ENCODE assay signal across 8 cellular contexts in genomic region chr1:202805886-202806511, GRCh38. TPM values are rescaled to one million over a fixed set of nuclear protein-coding genes. Genes with fewer than 3 reads are reported as not detected.
DNase-seq lines count a peak whose midpoint lies in the region; ATAC-seq and TF ChIP-seq lines count a peak whose summit lies in the region.

No MANE protein-coding gene starts in this region.

- TF ChIP-seq POLR2A in spleen (IDR thresholded peaks at IDR 0.05) = no peak

- peaks cover 66% of the 10 kb centered on the region for H3K4me1 Mint-ChIP-seq in activated CD8-positive, alpha-beta T cell treated with anti-CD3 and anti-CD28 coated beads, Interleukin-2, amount 10 ng/mL, durations not matched to agents 7 days and 5 days (ENCODE audit: low read depth)

- POLR2A ChIA-PET in activated CD8-positive, alpha-beta T cell treated with anti-CD3 and anti-CD28 coated beads, Interleukin-2, amount 10 ng/mL, durations not matched to agents 7 days and 5 days (lab: Charles Lee) = interaction anchor here (1.0 to 1.8 kb wide), 3 partner anchors 14 to 201 kb away, joined by 3 to 4 read pairs (median 3); partner anchors contain the start of gene TMEM183A
- POLR2A ChIA-PET in HEK293T (lab: Yijun Ruan, JAX) = interaction anchor here (0.6 kb wide), 1 partner anchor 201 kb away, joined by 3 read pairs; the partner anchor contains the start of gene TMEM183A

- peak; percentile 8 for ATAC-seq in activated CD8-positive, alpha-beta T cell treated with anti-CD3 and anti-CD28 coated beads, Interleukin-2, amount 10 ng/mL, durations not matched to agents 7 days and 5 days
- ATAC-seq in right cardiac atrium = no peak
- ATAC-seq in GM18498 (IDR thresholded peaks at IDR 0.05; ENCODE audit: unreplicated experiment) = no peak

- peak overlapping the region; percentile 63 for H3K4me3 ChIP-seq in right cardiac atrium (ENCODE audit: low read length)
- H3K4me3 ChIP-seq in spleen = peak overlapping the region; percentile 70 to 99 (median 95)

- peaks cover 11% of the 10 kb centered on the region for H3K36me3 Mint-ChIP-seq in activated CD8-positive, alpha-beta T cell treated with anti-CD3 and anti-CD28 coated beads, Interleukin-2, amount 10 ng/mL, durations not matched to agents 7 days and 5 days (ENCODE audit: low read depth)

- H3K4me1 ChIP-seq in right cardiac atrium (ENCODE audit: control insufficient read depth, insufficient read depth, low read length) (no peaks in the 10 kb centered on the region), spleen (peaks cover 5 to 79% (median 53%) of the 10 kb centered on the region in 6 donors)

- H3K4me3 Mint-ChIP-seq in activated CD8-positive, alpha-beta T cell treated with anti-CD3 and anti-CD28 coated beads, Interleukin-2, amount 10 ng/mL, durations not matched to agents 7 days and 5 days = peak overlapping the region; percentile 74

- H3K27me3 ChIP-seq in right cardiac atrium (ENCODE audit: control insufficient read depth, insufficient read depth) (no peaks in the 10 kb centered on the region), spleen (replicated peaks in 1 of 7) (no peaks in the 10 kb centered on the region)

- TF ChIP-seq CTCF in spleen (IDR thresholded peaks at IDR 0.05 in 8 of 11, conservative IDR thresholded peaks at IDR 0.05 in 3 of 11) = no peak

- peak overlapping the region; percentile 88 for H3K27ac Mint-ChIP-seq in activated CD8-positive, alpha-beta T cell treated with anti-CD3 and anti-CD28 coated beads, Interleukin-2, amount 10 ng/mL, durations not matched to agents 7 days and 5 days

- H3K27me3 Mint-ChIP-seq in activated CD8-positive, alpha-beta T cell treated with anti-CD3 and anti-CD28 coated beads, Interleukin-2, amount 10 ng/mL, durations not matched to agents 7 days and 5 days (ENCODE audit: low read depth) = peaks cover 7% of the 10 kb centered on the region

- WGBS in right cardiac atrium = 44% methylated on average over 3 of the region's 3 CpGs
- 28 to 39% (median 29%) methylated on average over 3 of the region's 3 CpGs for WGBS in spleen, 5 donors

- H3K36me3 ChIP-seq in spleen = no peaks in the 10 kb centered on the region

- no peaks in the 10 kb centered on the region for H3K9me3 Mint-ChIP-seq in activated CD8-positive, alpha-beta T cell treated with anti-CD3 and anti-CD28 coated beads, Interleukin-2, amount 10 ng/mL, durations not matched to agents 7 days and 5 days (ENCODE audit: insufficient read depth)

- intact Hi-C loops in right cardiac atrium (cut with DNase I) (no loop called here), spleen (cut with DNase I; ENCODE audit: low total_unique reads) (loop anchor here (10.0 kb wide), 1 partner anchor 199 kb away; the partner anchor contains the start of gene TMEM183A)

- DNase-seq in stimulated activated naive CD4-positive, alpha-beta T cell treated with Interleukin-2 at 50 U/mL for 16 hours (lab: John Stamatoyannopoulos, UW) = peak; percentile 6
- no peak for DNase-seq in stimulated activated naive CD4-positive, alpha-beta T cell (lab: John Stamatoyannopoulos, UW)
- no peak for DNase-seq in activated CD8-positive, alpha-beta T cell treated with anti-CD3 and anti-CD28 coated beads, Interleukin-2, amount 10 ng/mL, durations not matched to agents 7 days and 5 days
- DNase-seq in right cardiac atrium (no peak), spleen (no peak), HEK293T (ENCODE audit: extremely low spot score) (no peak), DMS53 treated with DMSO at 0.1 percent for 48 hours (lab: John Stamatoyannopoulos, UW; ENCODE audit: unreplicated experiment) (no peak)

- H3K9me3 ChIP-seq in right cardiac atrium (ENCODE audit: control insufficient read depth, low read length) = no peaks in the 10 kb centered on the region
- no peaks in the 10 kb centered on the region for H3K9me3 ChIP-seq in spleen

- H3K27ac ChIP-seq in right cardiac atrium (ENCODE audit: low read length) (no peak overlapping the region), spleen (peak overlapping the region; percentile 16 to 93 (median 90))

- CTCF ChIA-PET in activated CD8-positive, alpha-beta T cell treated with anti-CD3 and anti-CD28 coated beads, Interleukin-2, amount 10 ng/mL, durations not matched to agents 7 days and 5 days (lab: Charles Lee) = no interaction called here
- CTCF ChIA-PET in HEK293T (lab: Yijun Ruan, JAX) = no interaction called here

TF ChIP-seq in HEK293T, 16 proteins besides CTCF, POLR2A, EP300 and RAD21:
- no peak for TF ChIP-seq ARNT (IDR thresholded peaks at IDR 0.05)
- TF ChIP-seq TARDBP (IDR thresholded peaks at IDR 0.05) = no peak
- no peak for TF ChIP-seq ZNF384 (IDR thresholded peaks at IDR 0.05)
- no peak for TF ChIP-seq PKNOX1 (IDR thresholded peaks at IDR 0.05)
- no peak for TF ChIP-seq FOXK2 (IDR thresholded peaks at IDR 0.05)
- no peak for TF ChIP-seq LEF1 (IDR thresholded peaks at IDR 0.05; ENCODE audit: borderline replicate concordance)
- TF ChIP-seq FOXA1 (IDR thresholded peaks at IDR 0.05) = no peak
- no peak for TF ChIP-seq FOXM1 (IDR thresholded peaks at IDR 0.05; ENCODE audit: borderline replicate concordance)
- TF ChIP-seq CTBP1 (IDR thresholded peaks at IDR 0.05; ENCODE audit: borderline replicate concordance) = no peak
- TF ChIP-seq NFRKB (IDR thresholded peaks at IDR 0.05) = no peak
- TF ChIP-seq SP1 (IDR thresholded peaks at IDR 0.05) = no peak
- TF ChIP-seq SUZ12 (IDR thresholded peaks at IDR 0.05) = no peak
- no peak for TF ChIP-seq BHLHE40 (IDR thresholded peaks at IDR 0.05; ENCODE audit: borderline replicate concordance)
- TF ChIP-seq HDGF (IDR thresholded peaks at IDR 0.05; ENCODE audit: borderline replicate concordance) = no peak
- TF ChIP-seq L3MBTL2 (conservative IDR thresholded peaks at IDR 0.05) = no peak
- no peak for TF ChIP-seq ELF4 (IDR thresholded peaks at IDR 0.05)

RNA-seq across cellular contexts. Expression of gene KDM5B, which starts 2.2 kb away (rescaled TPM):
- 10 to 100 TPM; 47.6 to 52.2 TPM for total RNA-seq in activated CD8-positive, alpha-beta T cell treated with anti-CD3 and anti-CD28 coated beads, Interleukin-2, amount 10 ng/mL, durations not matched to agents 7 days and 5 days
- 10 to 100 TPM; 18.4 to 22.0 (median 19.1) TPM for total RNA-seq in right cardiac atrium
- 7.4 TPM for polyA plus RNA-seq in right cardiac atrium
- total RNA-seq in spleen = 10 to 100 TPM; 45.4 to 71.9 (median 59.4) TPM
- 1 to 10 TPM; 7.7 to 8.9 (median 8.4) TPM for polyA plus RNA-seq in spleen

RNA-seq across cellular contexts. Expression of gene PCAT6, which starts 4.8 kb away (rescaled TPM):
- total RNA-seq in activated CD8-positive, alpha-beta T cell treated with anti-CD3 and anti-CD28 coated beads, Interleukin-2, amount 10 ng/mL, durations not matched to agents 7 days and 5 days = under 1 TPM in 1 of 2 experiments, not detected in 1; 0.83 TPM
- total RNA-seq in right cardiac atrium (1 to 10 TPM in 2 of 4 donors, under 1 TPM in 1, not detected in 1; 0.79 to 1.6 (median 1.2) TPM), spleen (1 to 10 TPM in 1 of 7 donors, under 1 TPM in 3, not detected in 3; 0.81 to 1.3 (median 0.84) TPM)
- polyA plus RNA-seq in right cardiac atrium (4.9 TPM), spleen (1 to 10 TPM; 1.3 to 2.4 (median 1.6) TPM)
